ENCODE assay signal across 8 cellular contexts in the genomic region with DNA sequence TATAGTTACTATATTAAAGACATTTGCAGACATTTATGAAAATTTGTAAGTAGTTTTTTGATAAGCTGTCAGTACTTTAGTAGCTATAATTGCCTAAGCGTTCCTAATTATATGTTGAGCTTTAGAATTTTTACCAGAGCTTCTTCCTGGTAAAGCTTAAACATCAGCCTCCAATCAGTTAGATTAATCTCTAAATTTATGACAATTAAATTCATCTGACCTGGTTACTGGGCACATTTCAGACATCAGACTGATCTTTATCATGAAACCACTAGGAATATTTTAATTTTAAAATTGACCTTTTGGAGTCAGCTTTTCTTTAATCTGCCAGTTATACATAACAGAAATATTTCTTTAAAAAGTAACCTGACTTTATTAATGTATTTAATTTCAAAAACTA.
"Had no signal": no experiment of that assay in that cellular context is flagged by ENCODE, and none has a peak within 500 bp of the region (broad histone marks: within the 10 kb centered on the region; RNA-seq: fewer than 3 reads in every experiment).

No MANE protein-coding gene starts in this region.

- H3K9me3 Mint-ChIP-seq: GM23338 had no signal

- ATAC-seq: GM23338, K562 had no signal

- H2AFZ ChIP-seq: GM23338 had no signal

- DNase-seq: H9, HCEC 1CT, IMR-90 had no signal

- H3K4me2 ChIP-seq: GM23338 had no signal

- H3K4me3 ChIP-seq: GM23338, K562 had no signal

- H3K4me3 Mint-ChIP-seq: GM23338, H9 had no signal

- H3K27ac Mint-ChIP-seq: GM23338 had no signal

- FAIRE-seq: H1, H54, HTR-8/SVneo, K562 had no signal
